18 cellular contexts compared by ENCODE assay signal in the genomic region with DNA sequence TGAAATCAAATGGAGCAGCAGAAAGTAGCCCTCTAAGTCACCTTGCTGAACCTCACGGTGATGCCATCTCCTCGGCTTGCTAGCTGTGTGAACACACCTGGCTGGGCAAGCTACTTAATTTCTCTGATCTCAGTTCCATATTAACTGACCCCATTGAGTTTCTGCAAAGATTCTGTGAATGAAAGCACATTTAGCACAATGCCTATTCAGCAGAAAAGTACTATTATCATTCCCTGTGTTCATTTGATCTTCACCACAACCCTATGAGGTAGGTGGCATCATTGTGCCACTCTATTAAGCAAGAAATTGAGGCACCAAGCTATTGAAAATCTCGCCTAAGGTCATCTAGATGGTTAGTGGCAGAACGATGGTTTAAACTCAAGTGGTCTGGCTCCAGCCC.
DNase-seq lines count a peak whose midpoint lies in the region; ATAC-seq and TF ChIP-seq lines count a peak whose summit lies in the region.
"Had no signal": no experiment of that assay in that cellular context is flagged by ENCODE, and none has a peak within 500 bp of the region (broad histone marks: within the 10 kb centered on the region; RNA-seq: fewer than 3 reads in every experiment).

No MANE protein-coding gene starts in this region.

- H3K4me1 Mint-ChIP-seq in type B pancreatic cell (ENCODE audit: unreplicated experiment): peaks cover 47% of the 10 kb centered on the region
- no peaks in the 10 kb centered on the region for H3K4me1 Mint-ChIP-seq in activated naive CD8-positive, alpha-beta T cell treated with anti-CD3 and anti-CD28 coated beads for 36 hours
- H3K4me1 Mint-ChIP-seq: CD4-positive, alpha-beta memory T cell had no signal

- no peak overlapping the region for H3K4me3 Mint-ChIP-seq in type B pancreatic cell
- no peak overlapping the region for H3K4me3 Mint-ChIP-seq in activated naive CD8-positive, alpha-beta T cell treated with anti-CD3 and anti-CD28 coated beads for 36 hours
- H3K4me3 Mint-ChIP-seq: CD14-positive monocyte; CD4-positive, alpha-beta memory T cell; HFFc6 had no signal

- TF ChIP-seq EP300 in esophagus muscularis mucosa (IDR thresholded peaks at IDR 0.05): no peak
- TF ChIP-seq EP300 in sigmoid colon (IDR thresholded peaks at IDR 0.05): no peak

- peak overlapping the region; percentile 81 for H3K27ac ChIP-seq in KMS-11
- peak overlapping the region; percentile 83 to 90 (median 84) for H3K27ac ChIP-seq in esophagus muscularis mucosa (replicated peaks in 1 of 4)
- H3K27ac ChIP-seq in sigmoid colon: peak overlapping the region; percentile 73 to 83 (median 79)
- H3K27ac ChIP-seq: BLaER1 had no signal

- no peak for ATAC-seq in left lobe of liver
- ATAC-seq: HCT116 had no signal

- H3K4me3 ChIP-seq in KMS-11 (IDR thresholded peaks at IDR 0.05; ENCODE audit: insufficient read depth, low read depth, low read length): no peak overlapping the region
- H3K4me3 ChIP-seq in esophagus muscularis mucosa: no peak overlapping the region
- H3K4me3 ChIP-seq in sigmoid colon: no peak overlapping the region
- H3K4me3 ChIP-seq: BLaER1 had no signal

- DNase-seq in esophagus muscularis mucosa (ENCODE audit: extremely low spot score): no peak
- no peak for DNase-seq in sigmoid colon
- no peak for DNase-seq in type B pancreatic cell (ENCODE audit: extremely low spot score, unreplicated experiment)
- DNase-seq in activated naive CD8-positive, alpha-beta T cell treated with anti-CD3 and anti-CD28 coated beads for 36 hours: no peak
- DNase-seq in G401 (ENCODE audit: low spot score): no peak
- DNase-seq in left lobe of liver (ENCODE audit: low spot score): no peak
- DNase-seq: AML-193; CD4-positive, alpha-beta memory T cell; DMS153; DMS79; GF-D8; GOT3; H7; HFFc6 had no signal

- H3K4me2 ChIP-seq in KMS-11: peak overlapping the region; percentile 80
- H3K4me2 ChIP-seq: BLaER1 had no signal

- H3K27me3 ChIP-seq in KMS-11 (ENCODE audit: insufficient read depth, low read depth) (no peaks in the 10 kb centered on the region), esophagus muscularis mucosa (no peaks in the 10 kb centered on the region), sigmoid colon (no peaks in the 10 kb centered on the region)
- H3K27me3 ChIP-seq: BLaER1 had no signal

- TF ChIP-seq CTCF in KMS-11 (conservative IDR thresholded peaks at IDR 0.05; ENCODE audit: low read depth, low read length): no peak
- no peak for TF ChIP-seq CTCF in esophagus muscularis mucosa (IDR thresholded peaks at IDR 0.05)
- TF ChIP-seq CTCF in sigmoid colon (IDR thresholded peaks at IDR 0.05): no peak
- no peak for TF ChIP-seq CTCF in type B pancreatic cell (conservative IDR thresholded peaks at IDR 0.05)

- H3K36me3 Mint-ChIP-seq in type B pancreatic cell: no peaks in the 10 kb centered on the region
- H3K36me3 Mint-ChIP-seq in activated naive CD8-positive, alpha-beta T cell treated with anti-CD3 and anti-CD28 coated beads for 36 hours: no peaks in the 10 kb centered on the region
- H3K36me3 Mint-ChIP-seq: CD4-positive, alpha-beta memory T cell had no signal

- intact Hi-C loops in esophagus muscularis mucosa (cut with DNase I) (loop anchor here (5.0 kb wide), 1 partner anchor 87 kb away; no protein-coding TSS in a partner anchor), sigmoid colon (cut with DNase I) (loop anchor here (5.0 kb wide), 4 partner anchors 82 to 387 kb away; a partner anchor contains a TSS)

- H3K9me3 ChIP-seq in esophagus muscularis mucosa: no peaks in the 10 kb centered on the region
- H3K9me3 ChIP-seq in sigmoid colon: no peaks in the 10 kb centered on the region
- H3K9me3 ChIP-seq: BLaER1 had no signal

- H3K36me3 ChIP-seq in KMS-11 (ENCODE audit: insufficient read depth) (no peaks in the 10 kb centered on the region), esophagus muscularis mucosa (no peaks in the 10 kb centered on the region), sigmoid colon (no peaks in the 10 kb centered on the region)
- H3K36me3 ChIP-seq: BLaER1 had no signal

- WGBS in esophagus muscularis mucosa: 100% methylated on average over 2 of the region's 4 CpGs
- 92 to 96% methylated on average over 4 of the region's 4 CpGs for WGBS in sigmoid colon, 2 donors

- no peaks in the 10 kb centered on the region for H3K9me3 Mint-ChIP-seq in type B pancreatic cell
- H3K9me3 Mint-ChIP-seq in activated naive CD8-positive, alpha-beta T cell treated with anti-CD3 and anti-CD28 coated beads for 36 hours: no peaks in the 10 kb centered on the region
- H3K9me3 Mint-ChIP-seq: CD14-positive monocyte; CD4-positive, alpha-beta memory T cell; HFFc6 had no signal

- H3K27me3 Mint-ChIP-seq in type B pancreatic cell: no peaks in the 10 kb centered on the region
- H3K27me3 Mint-ChIP-seq in activated naive CD8-positive, alpha-beta T cell treated with anti-CD3 and anti-CD28 coated beads for 36 hours: no peaks in the 10 kb centered on the region
- H3K27me3 Mint-ChIP-seq: CD4-positive, alpha-beta memory T cell had no signal

- TF ChIP-seq POLR2A in esophagus muscularis mucosa (IDR thresholded peaks at IDR 0.05; ENCODE audit: low read depth): no peak
- TF ChIP-seq POLR2A in sigmoid colon (IDR thresholded peaks at IDR 0.05): no peak

- H4K20me1 ChIP-seq in KMS-11 (ENCODE audit: insufficient read depth): no peaks in the 10 kb centered on the region
- H4K20me1 ChIP-seq: BLaER1 had no signal

- peaks cover 94% of the 10 kb centered on the region for H3K4me1 ChIP-seq in KMS-11 (ENCODE audit: low read depth, poor library complexity, severe bottlenecking)
- H3K4me1 ChIP-seq in esophagus muscularis mucosa: peaks cover 3 to 58% (median 52%) of the 10 kb centered on the region in 4 donors
- H3K4me1 ChIP-seq in sigmoid colon: peaks cover 0 to 62% (median 28%) of the 10 kb centered on the region in 4 donors
- H3K4me1 ChIP-seq: BLaER1 had no signal

- H2AFZ ChIP-seq in KMS-11 (ENCODE audit: low read depth): peak overlapping the region; percentile 8; the same call in 1 of the 2 replicates

- no peaks in the 10 kb centered on the region for H3K79me2 ChIP-seq in KMS-11 (ENCODE audit: insufficient read depth, low read depth)

- in situ Hi-C loops in G401 (cut with HindIII; ENCODE audit: low sequenced_read_pairs): no loop called here

- H3K9ac ChIP-seq in KMS-11: peak overlapping the region; percentile 33; the same call in 1 of the 2 replicates
- H3K9ac ChIP-seq: BLaER1 had no signal

- H3K27ac Mint-ChIP-seq in type B pancreatic cell: peak overlapping the region; percentile 25
- no peak overlapping the region for H3K27ac Mint-ChIP-seq in activated naive CD8-positive, alpha-beta T cell treated with anti-CD3 and anti-CD28 coated beads for 36 hours
- H3K27ac Mint-ChIP-seq: CD14-positive monocyte; CD4-positive, alpha-beta memory T cell; HFFc6 had no signal
